In the genomic region with DNA sequence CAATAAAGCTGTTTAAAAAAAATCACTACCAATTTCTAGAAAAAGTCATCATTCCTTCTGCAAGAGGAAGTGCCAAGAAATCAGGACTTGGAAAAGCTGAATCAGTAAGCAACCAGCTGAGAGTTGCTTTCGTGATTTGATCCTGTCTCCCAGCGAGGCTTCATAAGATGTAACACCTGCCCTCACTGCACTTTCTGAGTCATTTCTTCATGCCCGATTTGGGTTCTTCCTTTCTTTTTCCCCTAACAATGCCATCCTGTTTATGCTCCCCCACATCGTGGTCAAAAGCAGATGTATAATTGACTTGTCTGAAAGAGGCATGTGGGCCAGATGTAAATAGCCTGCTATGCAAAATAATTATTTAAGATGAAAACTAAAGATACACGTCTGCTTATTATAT, we compare ENCODE assay signal across 10 cellular contexts. TPM values are rescaled to one million over a fixed set of nuclear protein-coding genes. Genes with fewer than 3 reads are reported as not detected.
DNase-seq lines count a peak whose midpoint lies in the region; ATAC-seq and TF ChIP-seq lines count a peak whose summit lies in the region.
"Had no signal": no experiment of that assay in that cellular context is flagged by ENCODE, and none has a peak within 500 bp of the region (broad histone marks: within the 10 kb centered on the region; RNA-seq: fewer than 3 reads in every experiment).

No MANE protein-coding gene starts in this region.

- H3K4me1 ChIP-seq in ascending aorta (no peaks in the 10 kb centered on the region), heart right ventricle (peaks cover 0 to 17% (median 3%) of the 10 kb centered on the region in 9 donors)

- peaks cover 53% of the 10 kb centered on the region for H3K36me3 Mint-ChIP-seq in activated CD8-positive, alpha-beta memory T cell treated with anti-CD3 and anti-CD28 coated beads, Interleukin-2, amount 10 ng/mL, durations not matched to agents 7 days and 5 days
- H3K36me3 Mint-ChIP-seq in activated naive CD4-positive, alpha-beta T cell treated with anti-CD3 and anti-CD28 coated beads, Interleukin-2, amount 10 ng/mL, durations not matched to agents 7 days and 5 days, result peaks cover 75% of the 10 kb centered on the region

- TF ChIP-seq CTCF in ascending aorta (IDR thresholded peaks at IDR 0.05) (no peak), heart right ventricle (IDR thresholded peaks at IDR 0.05) (no peak)

- intact Hi-C loops in ascending aorta (cut with DNase I) (no loop called here), heart right ventricle (cut with DNase I) (no loop called here)

- H3K36me3 ChIP-seq in ascending aorta (no peaks in the 10 kb centered on the region), heart right ventricle (peaks cover 0 to 6% (median 0%) of the 10 kb centered on the region in 9 donors)

- 79 to 80% methylated on average over 5 of the region's 5 CpGs for WGBS in heart right ventricle, 2 donors

- peak overlapping the region; percentile 64 for H3K27ac Mint-ChIP-seq in activated CD8-positive, alpha-beta memory T cell treated with anti-CD3 and anti-CD28 coated beads, Interleukin-2, amount 10 ng/mL, durations not matched to agents 7 days and 5 days
- H3K27ac Mint-ChIP-seq in activated naive CD4-positive, alpha-beta T cell treated with anti-CD3 and anti-CD28 coated beads, Interleukin-2, amount 10 ng/mL, durations not matched to agents 7 days and 5 days, result peak overlapping the region; percentile 86

- H3K27me3 ChIP-seq in ascending aorta, result no peaks in the 10 kb centered on the region
- H3K27me3 ChIP-seq in heart right ventricle, result no peaks in the 10 kb centered on the region

- DNase-seq in activated CD8-positive, alpha-beta memory T cell treated with anti-CD3 and anti-CD28 coated beads, Interleukin-2, amount 10 ng/mL, durations not matched to agents 7 days and 5 days, result peak; percentile 57
- no peak for DNase-seq in activated CD8-positive, alpha-beta memory T cell treated with anti-CD3 and anti-CD28 coated beads, Interleukin-2, amount 50 U/mL, for 48 hours
- DNase-seq in activated naive CD4-positive, alpha-beta T cell treated with anti-CD3 and anti-CD28 coated beads, Interleukin-2, amount 10 ng/mL, durations not matched to agents 7 days and 5 days, result no peak
- peak; percentile 14 to 33 (median 19) for DNase-seq in stimulated activated CD4-positive, alpha-beta T cell treated with anti-CD3 and anti-CD28 coated beads, TNF-alpha, amount 100 ng/mL, for 48 hours (ENCODE audit: low read depth in 3 of 3)
- DNase-seq in SKM-1 (lab: John Stamatoyannopoulos, UW; ENCODE audit: unreplicated experiment) (no peak), ascending aorta (ENCODE audit: low spot score in 2 of 2) (no peak), heart right ventricle (no peak)
- DNase-seq: ACHN, RPMI8226 had no signal

- no peak overlapping the region for H3K4me3 Mint-ChIP-seq in activated CD8-positive, alpha-beta memory T cell treated with anti-CD3 and anti-CD28 coated beads, Interleukin-2, amount 10 ng/mL, durations not matched to agents 7 days and 5 days
- peak overlapping the region; percentile 12 for H3K4me3 Mint-ChIP-seq in activated naive CD4-positive, alpha-beta T cell treated with anti-CD3 and anti-CD28 coated beads, Interleukin-2, amount 10 ng/mL, durations not matched to agents 7 days and 5 days

- H3K9me3 Mint-ChIP-seq in activated CD8-positive, alpha-beta memory T cell treated with anti-CD3 and anti-CD28 coated beads, Interleukin-2, amount 10 ng/mL, durations not matched to agents 7 days and 5 days (ENCODE audit: low read depth), result peaks cover 5% of the 10 kb centered on the region
- no peaks in the 10 kb centered on the region for H3K9me3 Mint-ChIP-seq in activated naive CD4-positive, alpha-beta T cell treated with anti-CD3 and anti-CD28 coated beads, Interleukin-2, amount 10 ng/mL, durations not matched to agents 7 days and 5 days

- H3K27me3 Mint-ChIP-seq in activated CD8-positive, alpha-beta memory T cell treated with anti-CD3 and anti-CD28 coated beads, Interleukin-2, amount 10 ng/mL, durations not matched to agents 7 days and 5 days, result no peaks in the 10 kb centered on the region
- H3K27me3 Mint-ChIP-seq in activated naive CD4-positive, alpha-beta T cell treated with anti-CD3 and anti-CD28 coated beads, Interleukin-2, amount 10 ng/mL, durations not matched to agents 7 days and 5 days, result no peaks in the 10 kb centered on the region

- no peak overlapping the region for H3K4me3 ChIP-seq in ascending aorta
- no peak overlapping the region for H3K4me3 ChIP-seq in heart right ventricle

- CTCF ChIA-PET in activated CD8-positive, alpha-beta memory T cell treated with anti-CD3 and anti-CD28 coated beads, Interleukin-2, amount 10 ng/mL, durations not matched to agents 7 days and 5 days (lab: Charles Lee), result interaction anchor here (1.2 to 3.3 kb wide), 5 partner anchors 10 to 108 kb away, joined by 3 to 10 read pairs (median 4); no protein-coding TSS in a partner anchor
- CTCF ChIA-PET in activated naive CD4-positive, alpha-beta T cell treated with anti-CD3 and anti-CD28 coated beads, Interleukin-2, amount 10 ng/mL, durations not matched to agents 7 days and 5 days (lab: Charles Lee), result interaction anchor here (1.2 to 2.7 kb wide), 4 partner anchors 16 to 50 kb away, joined by 3 to 7 read pairs (median 6); no protein-coding TSS in a partner anchor

- H3K9me3 ChIP-seq in ascending aorta, result no peaks in the 10 kb centered on the region
- H3K9me3 ChIP-seq in heart right ventricle, result no peaks in the 10 kb centered on the region

- peaks cover 46% of the 10 kb centered on the region for H3K4me1 Mint-ChIP-seq in activated CD8-positive, alpha-beta memory T cell treated with anti-CD3 and anti-CD28 coated beads, Interleukin-2, amount 10 ng/mL, durations not matched to agents 7 days and 5 days
- peaks cover 84% of the 10 kb centered on the region for H3K4me1 Mint-ChIP-seq in activated naive CD4-positive, alpha-beta T cell treated with anti-CD3 and anti-CD28 coated beads, Interleukin-2, amount 10 ng/mL, durations not matched to agents 7 days and 5 days

- peak; percentile 74 for ATAC-seq in activated CD8-positive, alpha-beta memory T cell treated with anti-CD3 and anti-CD28 coated beads, Interleukin-2, amount 10 ng/mL, durations not matched to agents 7 days and 5 days
- ATAC-seq in HG03097 (IDR thresholded peaks at IDR 0.05; ENCODE audit: low FRiP score, unreplicated experiment) (peak; percentile 89), heart right ventricle (no peak)

- H3K27ac ChIP-seq in ascending aorta (no peak overlapping the region), heart right ventricle (no peak overlapping the region)

RNA-seq across cellular contexts. Expression of gene RIPOR2, which starts 52.1 kb away (rescaled TPM):
- total RNA-seq in activated CD8-positive, alpha-beta memory T cell treated with anti-CD3 and anti-CD28 coated beads, Interleukin-2, amount 10 ng/mL, durations not matched to agents 7 days and 5 days, result 100 to 1,000 TPM in 1 of 2 experiments, 10 to 100 TPM in 1; 53.4 to 104 TPM
- total RNA-seq in ascending aorta (49.0 TPM), heart right ventricle (10 to 100 TPM in 1 of 10 donors, 1 to 10 TPM in 9; 2.0 to 14.5 (median 4.6) TPM)
- 1 to 10 TPM; 1.2 to 1.4 TPM for polyA plus RNA-seq in heart right ventricle

Comparison
In these comparisons a context has a peak if more than half of its experiments do, and no peak if none do; other contexts are left out.
1. DNase-seq: peak in activated CD8-positive, alpha-beta memory T cell treated with anti-CD3 and anti-CD28 coated beads, Interleukin-2, amount 10 ng/mL, durations not matched to agents 7 days and 5 days (single experiment) and stimulated activated CD4-positive, alpha-beta T cell treated with anti-CD3 and anti-CD28 coated beads, TNF-alpha, amount 100 ng/mL, for 48 hours (3 of 3); none in activated CD8-positive, alpha-beta memory T cell treated with anti-CD3 and anti-CD28 coated beads, Interleukin-2, amount 50 U/mL, for 48 hours (single experiment), activated naive CD4-positive, alpha-beta T cell treated with anti-CD3 and anti-CD28 coated beads, Interleukin-2, amount 10 ng/mL, durations not matched to agents 7 days and 5 days (single experiment), SKM-1 (single experiment), ascending aorta (0 of 2) and heart right ventricle (0 of 2).
2. ATAC-seq: peak in activated CD8-positive, alpha-beta memory T cell treated with anti-CD3 and anti-CD28 coated beads, Interleukin-2, amount 10 ng/mL, durations not matched to agents 7 days and 5 days (single experiment) and HG03097 (single experiment); none in heart right ventricle (0 of 8).